ENCODE assay signal across 1 cellular context in the genomic region with DNA sequence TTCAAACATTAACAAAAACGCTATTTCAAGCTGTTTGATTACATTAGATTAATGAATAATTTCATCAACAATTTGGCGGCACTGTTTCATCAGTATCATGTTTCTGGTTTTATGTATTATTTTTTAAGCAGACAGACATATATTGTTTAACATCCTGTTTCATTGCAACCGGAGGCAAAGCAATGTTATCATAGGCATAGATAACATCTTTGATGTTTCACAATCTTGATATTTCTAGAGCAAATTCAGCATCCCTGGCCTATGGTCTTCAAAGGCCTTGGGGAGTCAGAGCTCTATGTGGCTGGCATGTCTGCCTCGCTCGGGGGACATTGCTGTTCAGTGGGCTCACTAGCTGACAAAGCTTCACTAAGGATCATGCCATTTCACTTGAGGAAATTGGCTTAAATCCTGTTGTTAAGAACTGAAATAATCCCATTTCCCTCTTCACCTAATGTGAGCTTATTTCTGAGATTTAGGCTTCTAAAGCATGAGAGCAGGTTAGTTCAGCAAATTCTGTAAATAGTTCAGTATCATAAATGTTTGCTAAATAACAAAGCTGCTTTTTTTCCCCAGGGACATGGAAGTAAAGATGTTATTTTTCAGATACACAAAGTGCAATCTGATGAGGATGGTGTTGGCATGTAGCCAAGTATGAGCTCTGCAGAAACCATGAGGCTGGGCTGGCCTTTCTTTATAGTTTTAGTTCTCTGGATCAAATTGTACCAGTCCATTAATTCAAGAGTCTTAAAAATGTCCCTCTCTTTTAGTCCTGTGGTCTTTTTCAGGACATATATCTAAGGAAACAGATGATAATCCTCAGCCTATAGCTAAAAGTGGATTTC.
TF ChIP-seq lines count a peak whose summit lies in the region.

No MANE protein-coding gene starts in this region.

TF ChIP-seq in H1, 55 proteins besides CTCF, POLR2A, EP300 and RAD21 (continued from another document):
- no peak for TF ChIP-seq E2F6 (IDR thresholded peaks at IDR 0.05)
- no peak for TF ChIP-seq SP4 (IDR thresholded peaks at IDR 0.05; ENCODE audit: low read length)
